In genomic region chr12:3098436-3098835, GRCh38 we compare ENCODE assay signal across 24 cellular contexts. TPM values are rescaled to one million over a fixed set of nuclear protein-coding genes. Genes with fewer than 3 reads are reported as not detected.
DNase-seq lines count a peak whose midpoint lies in the region; ATAC-seq, FAIRE-seq and TF ChIP-seq lines count a peak whose summit lies in the region.
"Had no signal": no experiment of that assay in that cellular context is flagged by ENCODE, and none has a peak within 500 bp of the region (broad histone marks: within the 10 kb centered on the region; RNA-seq: fewer than 3 reads in every experiment).

No MANE protein-coding gene starts in this region.

- H3K9me3 ChIP-seq in endothelial cell of umbilical vein (replicated peaks; ENCODE audit: control insufficient read depth, insufficient read depth, low read length) (no peaks in the 10 kb centered on the region), mesenchymal stem cell (ENCODE audit: control insufficient read depth, low read length) (peaks cover 3% of the 10 kb centered on the region), tibial artery (no peaks in the 10 kb centered on the region)

- H3K4me1 ChIP-seq in endothelial cell of umbilical vein (ENCODE audit: control insufficient read depth, extremely low read depth, insufficient read depth, low read length) = peaks cover 27% of the 10 kb centered on the region
- H3K4me1 ChIP-seq in mesenchymal stem cell (ENCODE audit: control insufficient read depth, insufficient read depth, low read depth, low read length) = peaks cover 23% of the 10 kb centered on the region
- peaks cover 0 to 58% (median 36%) of the 10 kb centered on the region in 4 donors for H3K4me1 ChIP-seq in tibial artery

- TF ChIP-seq CTCF in endothelial cell of umbilical vein (IDR thresholded peaks at IDR 0.05; ENCODE audit: extremely low read depth in 1 of 2, insufficient read depth in 1 of 2, low read depth in 1 of 2, low read length in 2 of 2) (no peak), tibial artery (IDR thresholded peaks at IDR 0.05) (no peak)

- no peak overlapping the region for H2BK12ac ChIP-seq in mesenchymal stem cell (ENCODE audit: low read length in 2 of 2)

- no peaks in the 10 kb centered on the region for H3K9me1 ChIP-seq in endothelial cell of umbilical vein (replicated peaks; ENCODE audit: control insufficient read depth, extremely low read depth, insufficient read depth, low read length)

- H3K9ac ChIP-seq in endothelial cell of umbilical vein (replicated peaks; ENCODE audit: extremely low read depth, insufficient read depth, low read length) (no peak overlapping the region), mesenchymal stem cell (ENCODE audit: low read length) (no peak overlapping the region)

- H3K4ac ChIP-seq in mesenchymal stem cell (ENCODE audit: low read depth in 1 of 2, low read length in 2 of 2) = no peak overlapping the region

- WGBS in mesenchymal stem cell = 97% methylated on average over 5 of the region's 5 CpGs

- POLR2A ChIA-PET in endothelial cell of umbilical vein (lab: Charles Lee) = interaction anchor here (0.6 to 2.4 kb wide), 3 partner anchors 20 to 31 kb away, joined by 3 to 9 read pairs (median 3); no protein-coding TSS in a partner anchor

- H3K4me1 Mint-ChIP-seq in natural killer cell treated with Interleukin-12 subunit alpha and Interleukin-12 subunit beta and Interleukin-15 and Interleukin-18, amount 100 ng/mL, for 72 hours (ENCODE audit: low read depth in 2 of 2) = peaks cover 0 to 4% of the 10 kb centered on the region in 2 donors

- ATAC-seq in GM19452 (IDR thresholded peaks at IDR 0.05; ENCODE audit: unreplicated experiment) (no peak), sciatic nerve (no peak)
- ATAC-seq in natural killer cell treated with Interleukin-12 subunit alpha and Interleukin-12 subunit beta and Interleukin-15 and Interleukin-18, amount 100 ng/mL, for 72 hours = no peak
- ATAC-seq: natural killer cell had no signal

- intact Hi-C loops in endothelial cell of umbilical vein (cut with micrococcal nuclease) (loop anchor here (5.0 kb wide), 1 partner anchor 136 kb away; no protein-coding TSS in a partner anchor), tibial artery (cut with DNase I; ENCODE audit: low total_unique reads) (no loop called here), sciatic nerve (cut with DNase I) (no loop called here)

- BruUV-seq in endothelial cell of umbilical vein (replicated peaks; lab: Mats Ljungman, UMichigan) = no TSS peak

- H3K9me3 Mint-ChIP-seq in natural killer cell treated with Interleukin-12 subunit alpha and Interleukin-12 subunit beta and Interleukin-15 and Interleukin-18, amount 100 ng/mL, for 72 hours = peaks cover 5% of the 10 kb centered on the region

- H3K4me2 ChIP-seq in endothelial cell of umbilical vein (ENCODE audit: insufficient read depth, low read length) (peak overlapping the region; percentile 59), mesenchymal stem cell (ENCODE audit: low read length, poor library complexity, severe bottlenecking) (no peak overlapping the region)
- H3K4me2 ChIP-seq: GM23338 had no signal

- peak overlapping the region; percentile 73 for H3K27ac ChIP-seq in endothelial cell of umbilical vein (ENCODE audit: insufficient read depth, low read depth, low read length)
- no peak overlapping the region for H3K27ac ChIP-seq in mesenchymal stem cell (ENCODE audit: low read length, poor library complexity, severe bottlenecking)
- H3K27ac ChIP-seq in tibial artery = peak overlapping the region; percentile 87 to 88

- H2AFZ ChIP-seq in endothelial cell of umbilical vein (ENCODE audit: low read depth, low read length) (no peak overlapping the region), mesenchymal stem cell (ENCODE audit: low read depth, low read length) (no peak overlapping the region)
- H2AFZ ChIP-seq: GM23338 had no signal

- H3K14ac ChIP-seq in mesenchymal stem cell (ENCODE audit: low read length in 2 of 2) = no peak overlapping the region

- CTCF ChIA-PET in endothelial cell of umbilical vein (lab: Charles Lee) = interaction anchor here (1.2 to 3.7 kb wide), 7 partner anchors 20 to 202 kb away, joined by 3 to 22 read pairs (median 5); no protein-coding TSS in a partner anchor

- no peak overlapping the region for H3K18ac ChIP-seq in mesenchymal stem cell (ENCODE audit: low read depth in 1 of 2, low read length in 2 of 2)

- no peaks in the 10 kb centered on the region for H4K20me1 ChIP-seq in endothelial cell of umbilical vein (replicated peaks; ENCODE audit: control insufficient read depth, extremely low read depth, insufficient read depth, low read length)

- peak; percentile 81 for FAIRE-seq in endothelial cell of umbilical vein (lab: Jason Lieb, UNC)
- FAIRE-seq: A204.1, GM19239 had no signal

- H3K36me3 ChIP-seq in endothelial cell of umbilical vein (ENCODE audit: control insufficient read depth in 2 of 2, extremely low read depth in 1 of 2, insufficient read depth in 2 of 2, low read length in 2 of 2) = peaks cover 0 to 3% of the 10 kb centered on the region in 2 experiments
- H3K36me3 ChIP-seq in mesenchymal stem cell (ENCODE audit: control insufficient read depth in 1 of 2, insufficient read depth in 2 of 2, low read depth in 1 of 2, low read length in 2 of 2) = peaks cover 0 to 10% of the 10 kb centered on the region in 2 experiments
- H3K36me3 ChIP-seq in tibial artery = no peaks in the 10 kb centered on the region
- H3K36me3 ChIP-seq: tibial nerve had no signal

- peak; percentile 44 for DNase-seq in NCI-H2171 treated with DMSO at 0.1 percent for 48 hours (lab: John Stamatoyannopoulos, UW)
- no peak for DNase-seq in NCI-H2171 (lab: John Stamatoyannopoulos, UW)
- DNase-seq in endothelial cell of umbilical vein (ENCODE audit: low read depth, low spot score) = peak; percentile 51
- DNase-seq in mesenchymal stem cell = no peak
- DNase-seq in tibial artery = no peak
- DNase-seq in natural killer cell treated with Interleukin-12 subunit alpha and Interleukin-12 subunit beta and Interleukin-15 and Interleukin-18, amount 100 ng/mL, for 72 hours (ENCODE audit: low spot score) = no peak
- no peak for DNase-seq in sciatic nerve (ENCODE audit: low spot score)
- DNase-seq: activated CD4-positive, alpha-beta T cell treated with anti-CD3 and anti-CD28 coated beads, Interleukin-2, amount 50 U/mL, for 1 hour; activated CD8-positive, alpha-beta memory T cell treated with anti-CD3 and anti-CD28 coated beads, Interleukin-2, amount 50 U/mL, for 48 hours; activated gamma-delta T cell; C1 segment of cervical spinal cord; central memory CD4-positive, alpha-beta T cell; effector memory CD4-positive, alpha-beta T cell; GDM1; natural killer cell; NCI-H1048; NCI-H2029; NCI-H510A treated with DMSO at 0.1 percent for 48 hours; T-helper 1 cell had no signal

- no peaks in the 10 kb centered on the region for H3K79me2 ChIP-seq in endothelial cell of umbilical vein (ENCODE audit: control insufficient read depth, insufficient read depth, low read length)

- H2BK15ac ChIP-seq in mesenchymal stem cell (ENCODE audit: low read depth, poor library complexity, severe bottlenecking) = no peak overlapping the region

- no peak overlapping the region for H2BK5ac ChIP-seq in mesenchymal stem cell (ENCODE audit: low read depth, low read length, poor library complexity, severe bottlenecking)

- H3K4me3 ChIP-seq in endothelial cell of umbilical vein (replicated peaks in 1 of 3; ENCODE audit: insufficient read depth in 1 of 3, low read depth in 1 of 3, low read length in 3 of 3) (no peak overlapping the region), mesenchymal stem cell (ENCODE audit: insufficient read depth in 1 of 2, low read depth in 1 of 2, low read length in 2 of 2) (no peak overlapping the region), tibial artery (no peak overlapping the region)
- H3K4me3 ChIP-seq: GM23338, tibial nerve had no signal

- H4K8ac ChIP-seq in mesenchymal stem cell (ENCODE audit: low read length) = no peak overlapping the region

- H3K23ac ChIP-seq in mesenchymal stem cell (ENCODE audit: low read length in 2 of 2) = no peak overlapping the region

- TF ChIP-seq POLR2A in endothelial cell of umbilical vein (IDR thresholded peaks at IDR 0.05; ENCODE audit: low read depth, low read length) = no peak

- H3K36me3 Mint-ChIP-seq in natural killer cell treated with Interleukin-12 subunit alpha and Interleukin-12 subunit beta and Interleukin-15 and Interleukin-18, amount 100 ng/mL, for 72 hours = peaks cover 13% of the 10 kb centered on the region

- peaks cover 7 to 31% of the 10 kb centered on the region in 2 donors for H3K27me3 Mint-ChIP-seq in natural killer cell treated with Interleukin-12 subunit alpha and Interleukin-12 subunit beta and Interleukin-15 and Interleukin-18, amount 100 ng/mL, for 72 hours

- H3K79me1 ChIP-seq in mesenchymal stem cell (replicated peaks; ENCODE audit: low read length, poor library complexity, severe bottlenecking) = peaks cover 29% of the 10 kb centered on the region

- H3K27ac Mint-ChIP-seq in natural killer cell treated with Interleukin-12 subunit alpha and Interleukin-12 subunit beta and Interleukin-15 and Interleukin-18, amount 100 ng/mL, for 72 hours = no peak overlapping the region
- H3K27ac Mint-ChIP-seq: GM23338, natural killer cell had no signal

- H3K27me3 ChIP-seq in endothelial cell of umbilical vein (ENCODE audit: control insufficient read depth in 2 of 2, insufficient read depth in 2 of 2, low read length in 2 of 2) (no peaks in the 10 kb centered on the region), mesenchymal stem cell (ENCODE audit: control insufficient read depth in 1 of 2, insufficient read depth in 1 of 2, low read length in 2 of 2) (no peaks in the 10 kb centered on the region), tibial artery (no peaks in the 10 kb centered on the region)
- H3K27me3 ChIP-seq: tibial nerve had no signal

- H2AK5ac ChIP-seq in mesenchymal stem cell (ENCODE audit: low read length, severe bottlenecking) = peak overlapping the region; percentile 15

- no peak overlapping the region for H2BK120ac ChIP-seq in mesenchymal stem cell (ENCODE audit: low read depth, low read length)

- no peak overlapping the region for H4K91ac ChIP-seq in mesenchymal stem cell (ENCODE audit: low read length)

- H3K4me3 Mint-ChIP-seq in natural killer cell treated with Interleukin-12 subunit alpha and Interleukin-12 subunit beta and Interleukin-15 and Interleukin-18, amount 100 ng/mL, for 72 hours = no peak overlapping the region
- H3K4me3 Mint-ChIP-seq: GM23338, natural killer cell had no signal

- dilution Hi-C loops in endothelial cell of umbilical vein (cut with MboI; ENCODE audit: extremely low pct_ligation_motif_present, low sequenced_read_pairs) = no loop called here

RNA-seq across cellular contexts. Expression of gene TSPAN9, which starts 21.3 kb away (rescaled TPM):
- total RNA-seq in endothelial cell of umbilical vein (55.1 and 66.8 TPM in 2 replicates), sciatic nerve (37.5 TPM)
- polyA plus RNA-seq in endothelial cell of umbilical vein = 43.3 and 46.8 TPM in 2 replicates
- polyA plus RNA-seq in endothelial cell of umbilical vein (2011; cell fraction: cytosol; rRNA removed) = 48.4 and 54.9 TPM in 2 replicates
- polyA plus RNA-seq in endothelial cell of umbilical vein (2011; cell fraction: nucleus; rRNA removed) = 58.7 and 68.7 TPM in 2 replicates
- 39.4 and 63.3 TPM in 2 replicates for polyA plus RNA-seq in endothelial cell of umbilical vein (2012)
- 74.6 and 116 TPM in 2 replicates for polyA minus RNA-seq in endothelial cell of umbilical vein
- 1.0 TPM for polyA minus RNA-seq in endothelial cell of umbilical vein (2011; cell fraction: cytosol; rRNA and poly(A)+ RNA removed)
- 25.0 and 34.3 TPM in 2 replicates for polyA minus RNA-seq in endothelial cell of umbilical vein (2011; cell fraction: nucleus; rRNA and poly(A)+ RNA removed)
- polyA plus RNA-seq in mesenchymal stem cell (2013, experiment 1 of 2) = 22.0 TPM
- polyA plus RNA-seq in mesenchymal stem cell (2013, experiment 2 of 2) = 21.7 TPM
- under 1 TPM in 1 of 2 donors, not detected in 1; 0.10 TPM for total RNA-seq in natural killer cell treated with Interleukin-12 subunit alpha and Interleukin-12 subunit beta and Interleukin-15 and Interleukin-18, amount 100 ng/mL, for 72 hours

Comparison
In these comparisons a context has a peak if more than half of its experiments do, and no peak if none do; other contexts are left out.
1. DNase-seq: peak in NCI-H2171 treated with DMSO at 0.1 percent for 48 hours (single experiment) and endothelial cell of umbilical vein (single experiment); none in NCI-H2171 (single experiment), mesenchymal stem cell (single experiment), tibial artery (0 of 2), natural killer cell treated with Interleukin-12 subunit alpha and Interleukin-12 subunit beta and Interleukin-15 and Interleukin-18, amount 100 ng/mL, for 72 hours (single experiment) and sciatic nerve (single experiment).
2. RNA of gene TSPAN9, which starts 21.3 kb away (total RNA-seq): 55.1 to 66.8 TPM in endothelial cell of umbilical vein and 37.5 TPM in sciatic nerve (single experiment); 0.10 TPM in natural killer cell treated with Interleukin-12 subunit alpha and Interleukin-12 subunit beta and Interleukin-15 and Interleukin-18, amount 100 ng/mL, for 72 hours; every median in the first group is over 10 times any median in the second.